In genomic region chr11:31419138-31419537, GRCh38 we compare ENCODE assay signal across 1 cellular context.
TF ChIP-seq lines count a peak whose summit lies in the region.

No MANE protein-coding gene starts in this region.

TF ChIP-seq in K562, 482 proteins besides CTCF, POLR2A, EP300 and RAD21 (continued from another document and continues in another):
- TF ChIP-seq RBFOX2 (IDR thresholded peaks at IDR 0.05; ENCODE audit: low read depth, low read length) (no peak), FOXP4 (CRISPR knock-in tag; IDR thresholded peaks at IDR 0.05; ENCODE audit: borderline replicate concordance) (no peak), ETV5 (CRISPR knock-in tag; IDR thresholded peaks at IDR 0.05; ENCODE audit: low read depth) (no peak), STAT5A (IDR thresholded peaks at IDR 0.05; ENCODE audit: borderline replicate concordance, low read length) (peak; percentile 49; the same call in 1 of the 2 replicates), SMAD2 (IDR thresholded peaks at IDR 0.05; ENCODE audit: low read depth, low read length) (no peak), ZFP1 (CRISPR knock-in tag; IDR thresholded peaks at IDR 0.05) (no peak), SMAD1 (IDR thresholded peaks at IDR 0.05; ENCODE audit: low read depth, low read length, partially characterized antibody) (no peak), NR1H2 (CRISPR knock-in tag; IDR thresholded peaks at IDR 0.05) (no peak), NFIC (IDR thresholded peaks at IDR 0.05) (no peak), IRF9 (tag; IDR thresholded peaks at IDR 0.05) (no peak), ID3 (CRISPR knock-in tag; IDR thresholded peaks at IDR 0.05) (no peak), ID3 (tag; IDR thresholded peaks at IDR 0.05) (no peak), ZNF354B (CRISPR knock-in tag; IDR thresholded peaks at IDR 0.05) (no peak), POU5F1 (IDR thresholded peaks at IDR 0.05; ENCODE audit: borderline replicate concordance, low read depth, low read length, partially characterized antibody) (no peak), THAP12 (CRISPR knock-in tag; IDR thresholded peaks at IDR 0.05) (no peak), HBP1 (CRISPR knock-in tag; IDR thresholded peaks at IDR 0.05) (no peak), ZKSCAN3 (CRISPR knock-in tag; IDR thresholded peaks at IDR 0.05) (no peak), ZNF75A (CRISPR knock-in tag; IDR thresholded peaks at IDR 0.05) (0 out of 2 replicates have a peak, but pooled peaks have one; percentile 52), KLF10 (CRISPR knock-in tag; IDR thresholded peaks at IDR 0.05) (no peak), GATAD2A (IDR thresholded peaks at IDR 0.05) (no peak), NR2F6 (CRISPR knock-in tag; IDR thresholded peaks at IDR 0.05) (no peak), KAT7 (CRISPR knock-in tag; IDR thresholded peaks at IDR 0.05; ENCODE audit: borderline replicate concordance) (no peak), CHD4 (IDR thresholded peaks at IDR 0.05; ENCODE audit: insufficient read depth, insufficient replicate concordance, low read depth, low read length, poor library complexity, severe bottlenecking) (no peak), FOXM1 (IDR thresholded peaks at IDR 0.05; ENCODE audit: low read depth) (peak; percentile 45; the same call in 1 of the 2 replicates), FOXM1 (CRISPR knock-in tag; IDR thresholded peaks at IDR 0.05; ENCODE audit: low read depth) (no peak), RFX1 (IDR thresholded peaks at IDR 0.05) (no peak), BHLHE40 (IDR thresholded peaks at IDR 0.05; ENCODE audit: low read length) (no peak), ZNF3 (CRISPR knock-in tag; IDR thresholded peaks at IDR 0.05) (no peak), PRMT5 (CRISPR knock-in tag; IDR thresholded peaks at IDR 0.05) (no peak), ZNF696 (CRISPR knock-in tag; conservative IDR thresholded peaks at IDR 0.05) (no peak), ZNF224 (CRISPR knock-in tag; IDR thresholded peaks at IDR 0.05) (no peak), ZNF561 (CRISPR knock-in tag; conservative IDR thresholded peaks at IDR 0.05) (no peak), PHB2 (IDR thresholded peaks at IDR 0.05; ENCODE audit: low read depth) (no peak), MAZ (CRISPR knock-in tag; conservative IDR thresholded peaks at IDR 0.05 in 1 of 2, IDR thresholded peaks at IDR 0.05 in 1 of 2) (0 out of 4 replicates have a peak, but pooled peaks of 1 of the 2 experiments have one; percentile 13), SP2 (IDR thresholded peaks at IDR 0.05; ENCODE audit: extremely low read depth, low read depth, low read length, poor library complexity, severe bottlenecking) (no peak), CREB1 (IDR thresholded peaks at IDR 0.05) (no peak), CREB1 (CRISPR knock-in tag; IDR thresholded peaks at IDR 0.05) (no peak), GTF2B (IDR thresholded peaks at IDR 0.05; ENCODE audit: extremely low read depth, insufficient read length) (no peak), ELK3 (CRISPR knock-in tag; IDR thresholded peaks at IDR 0.05) (no peak), ELF2 (CRISPR knock-in tag; IDR thresholded peaks at IDR 0.05) (no peak), ZBED1 (IDR thresholded peaks at IDR 0.05) (no peak), ZBTB17 (CRISPR knock-in tag; IDR thresholded peaks at IDR 0.05) (no peak), ESRRB (CRISPR knock-in tag; IDR thresholded peaks at IDR 0.05; ENCODE audit: borderline replicate concordance) (no peak), RBM14 (IDR thresholded peaks at IDR 0.05; ENCODE audit: borderline replicate concordance, insufficient read depth, low read depth, low read length) (no peak), DPF2 (IDR thresholded peaks at IDR 0.05) (peak; percentile 47; the same call in 1 of the 2 replicates), THRB (CRISPR knock-in tag; conservative IDR thresholded peaks at IDR 0.05) (no peak), DLX4 (CRISPR knock-in tag; IDR thresholded peaks at IDR 0.05) (no peak), TCF7 (IDR thresholded peaks at IDR 0.05; ENCODE audit: borderline replicate concordance) (no peak), KDM1A (IDR thresholded peaks at IDR 0.05) (no peak), MEF2A (IDR thresholded peaks at IDR 0.05; ENCODE audit: control insufficient read depth, low read depth, low read length) (no peak), RCOR1 (IDR thresholded peaks at IDR 0.05; ENCODE audit: borderline replicate concordance in 1 of 2, low read depth in 2 of 2, low read length in 2 of 2) (peak in 1 of 2 experiments; percentile 63; a peak in 1 of 4 replicates), ZNF408 (CRISPR knock-in tag; IDR thresholded peaks at IDR 0.05; ENCODE audit: low read depth) (no peak), ATF6 (CRISPR knock-in tag; IDR thresholded peaks at IDR 0.05) (no peak), RNF219 (CRISPR knock-in tag; IDR thresholded peaks at IDR 0.05) (no peak), CBX3 (IDR thresholded peaks at IDR 0.05; ENCODE audit: borderline replicate concordance in 1 of 2, low read length in 2 of 2) (no peak), ZNF511 (CRISPR knock-in tag; IDR thresholded peaks at IDR 0.05) (no peak), CSDE1 (IDR thresholded peaks at IDR 0.05) (no peak), SNAPC5 (CRISPR knock-in tag; IDR thresholded peaks at IDR 0.05) (no peak), PPARD (CRISPR knock-in tag; IDR thresholded peaks at IDR 0.05) (no peak)
